Comparison of ENCODE assay signal across 27 cellular contexts in the genomic region with DNA sequence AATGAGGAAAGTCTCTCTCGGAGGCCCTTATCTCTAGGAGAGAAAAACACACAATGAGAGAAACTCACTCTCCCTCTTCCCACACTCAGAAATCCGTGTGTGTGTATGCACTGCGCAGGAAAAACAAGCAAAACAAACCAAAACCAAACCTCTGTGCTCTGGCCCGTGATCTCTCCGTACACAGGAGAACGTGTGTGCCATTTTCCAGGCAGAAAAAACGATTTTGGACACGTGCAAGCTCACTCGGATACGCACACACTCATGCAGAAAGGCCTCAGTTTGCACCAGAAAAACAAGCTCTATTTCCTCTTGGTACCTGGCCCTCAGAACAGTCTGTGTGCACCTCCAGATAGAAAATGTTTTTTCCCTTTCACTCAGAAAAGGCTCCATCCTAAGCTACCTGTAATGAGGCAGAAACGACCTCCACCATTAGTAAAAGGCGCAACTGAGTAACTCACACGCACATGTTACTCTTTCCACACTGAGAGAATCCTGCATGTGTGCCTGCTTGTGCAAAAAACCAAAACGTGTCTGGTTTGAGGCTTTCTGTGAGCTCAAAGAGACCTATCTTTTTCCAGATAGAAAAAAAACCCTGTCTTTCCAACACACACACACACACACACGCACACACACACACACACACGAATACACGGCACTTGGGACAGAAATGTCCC.
"Had no signal": no experiment of that assay in that cellular context is flagged by ENCODE, and none has a peak within 500 bp of the region (broad histone marks: within the 10 kb centered on the region; RNA-seq: fewer than 3 reads in every experiment).

No MANE protein-coding gene starts in this region.

- H3K27ac ChIP-seq: left lung, lower lobe of right lung, parathyroid adenoma, sigmoid colon, spleen, stomach, testis, tibial artery, upper lobe of right lung had no signal

- H3K79me2 ChIP-seq: parathyroid adenoma had no signal

- FAIRE-seq: islet of Langerhans, kidney, small intestine had no signal

- DNase-seq: head of caudate nucleus; hypothalamus; immature natural killer cell; kidney; left colon; left lung; lower lobe of right lung; mammary epithelial cell; mesenchymal stem cell; naive thymus-derived CD8-positive, alpha-beta T cell; nucleus accumbens; right cardiac atrium; sigmoid colon; small intestine; spleen; stimulated activated CD4-positive, alpha-beta T cell treated with anti-CD3 and anti-CD28 coated beads, Interleukin-4, amount 100 ng/mL, for 24 hours; stimulated activated naive CD8-positive, alpha-beta T cell treated with anti-CD3 and anti-CD28 coated beads, Interleukin-15, Interleukin-2, amounts not matched to agents 100 U/mL and 50 U/mL, for 24 hours; stomach; testis; tibial artery; trophoblast cell; upper lobe of right lung had no signal

- H3K36me3 ChIP-seq: left lung, lower lobe of right lung, sigmoid colon, spleen, stomach, tibial artery, upper lobe of right lung had no signal

- H3K9ac ChIP-seq: parathyroid adenoma had no signal

- H3K27me3 ChIP-seq: testis had no signal

- H3K9me3 Mint-ChIP-seq: immature natural killer cell; naive thymus-derived CD8-positive, alpha-beta T cell; nephron; stimulated activated memory B cell treated with anti-CD40 and anti-IgM and Interleukin-4, amounts not matched to agents 10 μg/mL and 1 μg/mL and 100 μg/mL, for 72 hours had no signal

- H3K9me3 ChIP-seq: left lung, lower lobe of right lung, sigmoid colon, spleen, stomach, testis, tibial artery, upper lobe of right lung had no signal

- H3K27ac Mint-ChIP-seq: immature natural killer cell; naive thymus-derived CD8-positive, alpha-beta T cell; nephron; progenitor cell of endocrine pancreas; stimulated activated memory B cell treated with anti-CD40 and anti-IgM and Interleukin-4, amounts not matched to agents 10 μg/mL and 1 μg/mL and 100 μg/mL, for 72 hours had no signal

- H3K27me3 Mint-ChIP-seq: stimulated activated memory B cell treated with anti-CD40 and anti-IgM and Interleukin-4, amounts not matched to agents 10 μg/mL and 1 μg/mL and 100 μg/mL, for 72 hours had no signal

- H3K36me3 Mint-ChIP-seq: immature natural killer cell; naive thymus-derived CD8-positive, alpha-beta T cell; stimulated activated memory B cell treated with anti-CD40 and anti-IgM and Interleukin-4, amounts not matched to agents 10 μg/mL and 1 μg/mL and 100 μg/mL, for 72 hours had no signal

- H3K4me3 ChIP-seq: left lung, lower lobe of right lung, sigmoid colon, spleen, stomach, testis, tibial artery, upper lobe of right lung had no signal

- H2AFZ ChIP-seq: parathyroid adenoma had no signal

- H3K4me3 Mint-ChIP-seq: immature natural killer cell; naive thymus-derived CD8-positive, alpha-beta T cell; nephron; stimulated activated memory B cell treated with anti-CD40 and anti-IgM and Interleukin-4, amounts not matched to agents 10 μg/mL and 1 μg/mL and 100 μg/mL, for 72 hours had no signal
